In genomic region chr5:56822961-56823360, GRCh38 we compare ENCODE assay signal across 15 cellular contexts. TPM values are rescaled to one million over a fixed set of nuclear protein-coding genes. Genes with fewer than 3 reads are reported as not detected.
DNase-seq lines count a peak whose midpoint lies in the region; ATAC-seq, FAIRE-seq and TF ChIP-seq lines count a peak whose summit lies in the region.
"Had no signal": no experiment of that assay in that cellular context is flagged by ENCODE, and none has a peak within 500 bp of the region (broad histone marks: within the 10 kb centered on the region; RNA-seq: fewer than 3 reads in every experiment).

No MANE protein-coding gene starts in this region.

- 63% methylated on average over 5 of the region's 5 CpGs for WGBS in right cardiac atrium

- H3K27ac ChIP-seq in right cardiac atrium (ENCODE audit: low read length) (no peak overlapping the region), right atrium auricular region (no peak overlapping the region), PC-9 (peak overlapping the region; percentile 15; the same call in 1 of the 2 replicates), keratinocyte (ENCODE audit: control insufficient read depth, insufficient read depth, low read length) (no peak overlapping the region), upper lobe of right lung (no peak overlapping the region)
- H3K27ac ChIP-seq: uterus had no signal

- H3K79me2 ChIP-seq in PC-9 (ENCODE audit: low read depth) (peaks cover 100% of the 10 kb centered on the region), keratinocyte (ENCODE audit: control insufficient read depth, insufficient read depth, low read length) (peaks cover 87% of the 10 kb centered on the region)

- H3K27me3 ChIP-seq in right cardiac atrium (ENCODE audit: control insufficient read depth, insufficient read depth) (no peaks in the 10 kb centered on the region), right atrium auricular region (no peaks in the 10 kb centered on the region), PC-9 (ENCODE audit: insufficient read depth, low read depth) (no peaks in the 10 kb centered on the region), keratinocyte (ENCODE audit: control insufficient read depth, extremely low read depth, insufficient read depth, low read length) (no peaks in the 10 kb centered on the region), upper lobe of right lung (no peaks in the 10 kb centered on the region)
- H3K27me3 ChIP-seq: uterus had no signal

- no peaks in the 10 kb centered on the region for H3K9me2 ChIP-seq in PC-9 (ENCODE audit: insufficient read depth)

- intact Hi-C loops in right cardiac atrium (cut with DNase I), result no loop called here
- intact Hi-C loops in PC-9 (cut with micrococcal nuclease; ENCODE audit: unreplicated experiment), result no loop called here
- intact Hi-C loops in upper lobe of right lung (cut with DNase I), result no loop called here

- CTCF ChIA-PET in PC-9 (lab: Charles Lee), result no interaction called here

- no peak for FAIRE-seq in keratinocyte (lab: Jason Lieb, UNC)

- POLR2A ChIA-PET in PC-9 (lab: Charles Lee; ENCODE audit: unreplicated experiment), result no interaction called here

- no peaks in the 10 kb centered on the region for H3K9me1 ChIP-seq in keratinocyte (ENCODE audit: control insufficient read depth, extremely low read depth, insufficient read depth, low read length)

- no peak overlapping the region for H3K9ac ChIP-seq in keratinocyte (ENCODE audit: control insufficient read depth, extremely low read depth, insufficient read depth, low read length)

- BruUV-seq in PC-9 (replicated peaks; lab: Mats Ljungman, UMichigan), result no TSS peak

- H3F3A ChIP-seq in PC-9 (ENCODE audit: insufficient read depth, low read depth), result peaks cover 29% of the 10 kb centered on the region; the same call in 1 of the 2 replicates

- H3K36me3 ChIP-seq in right atrium auricular region (no peaks in the 10 kb centered on the region), PC-9 (ENCODE audit: low read depth) (peaks cover 9% of the 10 kb centered on the region; the same call in 1 of the 2 replicates), keratinocyte (ENCODE audit: control insufficient read depth in 2 of 2, extremely low read depth in 1 of 2, insufficient read depth in 2 of 2, low read length in 2 of 2) (peaks cover 0 to 5% of the 10 kb centered on the region in 2 experiments), upper lobe of right lung (no peaks in the 10 kb centered on the region)
- H3K36me3 ChIP-seq: uterus had no signal

- no peak for DNase-seq in right cardiac atrium
- no peak for DNase-seq in right atrium auricular region (ENCODE audit: low spot score)
- DNase-seq in PC-9, result peak in 1 of 2 experiments; percentile 20
- DNase-seq in keratinocyte (ENCODE audit: low read depth, low spot score), result no peak
- DNase-seq in upper lobe of right lung, result no peak
- no peak for DNase-seq in AG08396 (ENCODE audit: low spot score)
- DNase-seq in cerebellum (ENCODE audit: low spot score), result no peak
- DNase-seq in NCI-H2081 treated with DMSO at 0.1 percent for 48 hours (lab: John Stamatoyannopoulos, UW), result no peak
- DNase-seq: anterior cingulate cortex, dermis blood vessel endothelial cell, NCI-H1417 treated with DMSO at 0.1 percent for 48 hours, NCI-H510A, RPMI8226, T1000, uterus had no signal

- H2AFZ ChIP-seq in PC-9 (no peak overlapping the region), keratinocyte (ENCODE audit: control insufficient read depth, low read length) (peak overlapping the region; percentile 14)

- no peaks in the 10 kb centered on the region for H3K9me3 ChIP-seq in right cardiac atrium (ENCODE audit: control insufficient read depth, low read length)
- no peaks in the 10 kb centered on the region for H3K9me3 ChIP-seq in right atrium auricular region
- no peaks in the 10 kb centered on the region for H3K9me3 ChIP-seq in PC-9 (ENCODE audit: insufficient read depth, low read depth)
- H3K9me3 ChIP-seq in keratinocyte (ENCODE audit: control insufficient read depth, low read depth, low read length), result no peaks in the 10 kb centered on the region
- H3K9me3 ChIP-seq in upper lobe of right lung, result no peaks in the 10 kb centered on the region
- H3K9me3 ChIP-seq: uterus had no signal

- TF ChIP-seq CTCF in right atrium auricular region (IDR thresholded peaks at IDR 0.05) (no peak), PC-9 (conservative IDR thresholded peaks at IDR 0.05) (no peak), keratinocyte (optimal IDR thresholded peaks at IDR 0.05 in 1 of 3, IDR thresholded peaks at IDR 0.05 in 1 of 3, conservative IDR thresholded peaks at IDR 0.05 in 1 of 3; ENCODE audit: extremely low read depth in 1 of 3, insufficient read depth in 2 of 3, low read length in 3 of 3) (no peak), upper lobe of right lung (IDR thresholded peaks at IDR 0.05) (no peak)

- ATAC-seq in right cardiac atrium, result peak in 1 of 2 donors; percentile 58
- peak; percentile 71 for ATAC-seq in upper lobe of right lung

- dilution Hi-C loops in keratinocyte (cut with MboI; ENCODE audit: extremely low pct_ligation_motif_present, low sequenced_read_pairs), result no loop called here

- H3K4me2 ChIP-seq in PC-9 (no peak overlapping the region), keratinocyte (ENCODE audit: control insufficient read depth, extremely low read depth, insufficient read depth, low read depth, low read length) (peak overlapping the region; percentile 45)

- H3K4me1 ChIP-seq in right cardiac atrium (ENCODE audit: control insufficient read depth, insufficient read depth, low read length) (peaks cover 7% of the 10 kb centered on the region), right atrium auricular region (peaks cover 0 to 55% of the 10 kb centered on the region in 2 donors), PC-9 (replicated peaks; ENCODE audit: insufficient read depth) (peaks cover 26% of the 10 kb centered on the region), keratinocyte (ENCODE audit: control insufficient read depth, extremely low read depth, insufficient read depth, low read length) (peaks cover 42% of the 10 kb centered on the region), upper lobe of right lung (peaks cover 52% of the 10 kb centered on the region)
- H3K4me1 ChIP-seq: uterus had no signal

- peak overlapping the region; percentile 18 for H3K4me3 ChIP-seq in right cardiac atrium (ENCODE audit: low read length)
- no peak overlapping the region for H3K4me3 ChIP-seq in right atrium auricular region
- H3K4me3 ChIP-seq in PC-9, result no peak overlapping the region
- H3K4me3 ChIP-seq in keratinocyte (ENCODE audit: control insufficient read depth in 2 of 3, extremely low read depth in 1 of 3, insufficient read depth in 2 of 3, low read depth in 1 of 3, low read length in 3 of 3), result peak overlapping the region in 1 of 3 experiments; percentile 5
- H3K4me3 ChIP-seq in upper lobe of right lung, result no peak overlapping the region
- H3K4me3 ChIP-seq: uterus had no signal

- no peaks in the 10 kb centered on the region for H4K20me1 ChIP-seq in PC-9 (ENCODE audit: insufficient read depth)
- no peaks in the 10 kb centered on the region for H4K20me1 ChIP-seq in keratinocyte (ENCODE audit: control insufficient read depth, extremely low read depth, insufficient read depth, low read length)

RNA-seq across cellular contexts. Expression of gene MAP3K1, which starts 7.6 kb away (rescaled TPM):
- total RNA-seq in right cardiac atrium (1 to 10 TPM; 5.4 to 9.0 (median 8.4) TPM), right atrium auricular region (1 to 10 TPM; 5.9 to 8.9 TPM), PC-9 (2021) (21.8 and 26.1 TPM in 2 replicates), upper lobe of right lung (20.3 TPM), cerebellum (32.1 TPM)
- polyA plus RNA-seq in right cardiac atrium (2.7 TPM), keratinocyte (5.4 to 8.0 TPM (median 6.7 TPM) in 3 replicates)
- 2.0 TPM for polyA plus RNA-seq in keratinocyte (2011; ENCODE audit: low read depth)
- polyA plus RNA-seq in keratinocyte (2011; cell fraction: cytosol; rRNA removed), result 2.1 and 4.4 TPM in 2 replicates
- polyA plus RNA-seq in keratinocyte (2011; cell fraction: nucleus; rRNA removed), result 7.9 and 10.1 TPM in 2 replicates
- polyA plus RNA-seq in keratinocyte (2012; ENCODE audit: low replicate concordance), result 3.6 and 4.7 TPM in 2 replicates
- 4.1 to 19.8 TPM (median 14.6 TPM) in 3 replicates for polyA minus RNA-seq in keratinocyte
- 8.8 TPM for polyA minus RNA-seq in keratinocyte (2011; cell fraction: cytosol; rRNA and poly(A)+ RNA removed)
- 12.2 and 19.7 TPM in 2 replicates for polyA minus RNA-seq in keratinocyte (2011; cell fraction: nucleus; rRNA and poly(A)+ RNA removed)
